In genomic region chr10:78925800-78926319, GRCh38 we compare ENCODE assay signal across 9 cellular contexts.
DNase-seq lines count a peak whose midpoint lies in the region; ATAC-seq and TF ChIP-seq lines count a peak whose summit lies in the region.
"Had no signal": no experiment of that assay in that cellular context is flagged by ENCODE, and none has a peak within 500 bp of the region (broad histone marks: within the 10 kb centered on the region; RNA-seq: fewer than 3 reads in every experiment).

No MANE protein-coding gene starts in this region.

- DNase-seq in HFF-Myc (ENCODE audit: extremely low read depth, low read depth) (peak; percentile 30), fibroblast of lung (ENCODE audit: low read depth in 2 of 2) (peak; percentile 96 to 98), stromal cell of bone marrow (ENCODE audit: low read depth) (peak; percentile 96), HEK293T (ENCODE audit: extremely low spot score) (no peak), SHP77 treated with DMSO at 0.1 percent for 48 hours (lab: John Stamatoyannopoulos, UW) (no peak), T-helper 1 cell (no peak)
- DNase-seq: central memory CD4-positive, alpha-beta T cell had no signal

- no peaks in the 10 kb centered on the region for H4K20me1 ChIP-seq in fibroblast of lung (ENCODE audit: control insufficient read depth, extremely low read depth, insufficient read depth, low read length)

- no peaks in the 10 kb centered on the region for H3K27me3 ChIP-seq in fibroblast of lung (ENCODE audit: control insufficient read depth, insufficient read depth, low read length)

- H3K27ac ChIP-seq in fibroblast of lung (ENCODE audit: insufficient read depth, low read length), result peak overlapping the region; percentile 33
- H3K27ac ChIP-seq: SK-N-MC had no signal

- POLR2A ChIA-PET in HEK293T (lab: Yijun Ruan, JAX), result no interaction called here

- no peak overlapping the region for H3K9ac ChIP-seq in fibroblast of lung (ENCODE audit: insufficient read depth, low read length)

- CTCF ChIA-PET in HEK293T (lab: Yijun Ruan, JAX), result no interaction called here

- H3K9me3 ChIP-seq in fibroblast of lung (ENCODE audit: control insufficient read depth, insufficient read depth, low read depth, low read length), result no peaks in the 10 kb centered on the region

- no peak overlapping the region for H3K4me2 ChIP-seq in fibroblast of lung (ENCODE audit: extremely low read depth, insufficient read depth, low read length)

- TF ChIP-seq CTCF in HFF-Myc (IDR thresholded peaks at IDR 0.05; ENCODE audit: low read depth, low read length, missing control alignments) (no peak), fibroblast of lung (conservative IDR thresholded peaks at IDR 0.05 in 1 of 2, IDR thresholded peaks at IDR 0.05 in 1 of 2; ENCODE audit: low read depth in 1 of 2, low read length in 2 of 2) (no peak)

- peak; percentile 40 for ATAC-seq in SK-N-SH treated with all-trans-retinoic acid at 6 μM for 48 hours

- H3K4me3 ChIP-seq in HFF-Myc (replicated peaks; ENCODE audit: low read depth, low read length), result no peak overlapping the region
- H3K4me3 ChIP-seq in fibroblast of lung (replicated peaks in 1 of 4; ENCODE audit: control extremely low read depth in 1 of 4, insufficient read depth in 1 of 4, low read depth in 3 of 4, low read length in 4 of 4), result no peak overlapping the region
- H3K4me3 ChIP-seq: SK-N-MC had no signal

- H3K4me1 ChIP-seq in fibroblast of lung (ENCODE audit: control insufficient read depth, extremely low read depth, insufficient read depth, low read length), result peaks cover 12% of the 10 kb centered on the region

- no peak overlapping the region for H2AFZ ChIP-seq in fibroblast of lung (ENCODE audit: low read length)

- H3K36me3 ChIP-seq in fibroblast of lung (ENCODE audit: control insufficient read depth, insufficient read depth, low read length), result no peaks in the 10 kb centered on the region

- H3K79me2 ChIP-seq in fibroblast of lung (ENCODE audit: control insufficient read depth, insufficient read depth, low read length), result no peaks in the 10 kb centered on the region

TF ChIP-seq in SK-N-SH treated with all-trans-retinoic acid at 6 μM for 48 hours, 23 proteins besides CTCF, POLR2A, EP300 and RAD21 (continues in another document):
- TF ChIP-seq ZFP3 (CRISPR knock-in tag; IDR thresholded peaks at IDR 0.05) (no peak), CSRNP3 (CRISPR knock-in tag; IDR thresholded peaks at IDR 0.05) (no peak), CSDC2 (CRISPR knock-in tag; IDR thresholded peaks at IDR 0.05) (no peak), POU6F1 (CRISPR knock-in tag; IDR thresholded peaks at IDR 0.05; ENCODE audit: borderline replicate concordance, low read depth) (no peak), ZC3H10 (CRISPR knock-in tag; IDR thresholded peaks at IDR 0.05) (no peak), RARB (CRISPR knock-in tag; IDR thresholded peaks at IDR 0.05) (no peak), SNAI2 (CRISPR knock-in tag; IDR thresholded peaks at IDR 0.05) (no peak), BACH2 (CRISPR knock-in tag; IDR thresholded peaks at IDR 0.05; ENCODE audit: borderline replicate concordance) (no peak)

TF ChIP-seq in HEK293T, 16 proteins besides CTCF, POLR2A, EP300 and RAD21:
- TF ChIP-seq FOXA1 (IDR thresholded peaks at IDR 0.05), result no peak
- TF ChIP-seq ELF4 (IDR thresholded peaks at IDR 0.05), result no peak
- no peak for TF ChIP-seq TARDBP (IDR thresholded peaks at IDR 0.05)

Comparison
In these comparisons a context has a peak if more than half of its experiments do, and no peak if none do; other contexts are left out.
1. DNase-seq: peak in HFF-Myc (single experiment), fibroblast of lung (2 of 2) and stromal cell of bone marrow (single experiment); none in HEK293T (single experiment), SHP77 treated with DMSO at 0.1 percent for 48 hours (single experiment) and T-helper 1 cell (0 of 5).